ENCODE assay signal across 8 cellular contexts in the genomic region with DNA sequence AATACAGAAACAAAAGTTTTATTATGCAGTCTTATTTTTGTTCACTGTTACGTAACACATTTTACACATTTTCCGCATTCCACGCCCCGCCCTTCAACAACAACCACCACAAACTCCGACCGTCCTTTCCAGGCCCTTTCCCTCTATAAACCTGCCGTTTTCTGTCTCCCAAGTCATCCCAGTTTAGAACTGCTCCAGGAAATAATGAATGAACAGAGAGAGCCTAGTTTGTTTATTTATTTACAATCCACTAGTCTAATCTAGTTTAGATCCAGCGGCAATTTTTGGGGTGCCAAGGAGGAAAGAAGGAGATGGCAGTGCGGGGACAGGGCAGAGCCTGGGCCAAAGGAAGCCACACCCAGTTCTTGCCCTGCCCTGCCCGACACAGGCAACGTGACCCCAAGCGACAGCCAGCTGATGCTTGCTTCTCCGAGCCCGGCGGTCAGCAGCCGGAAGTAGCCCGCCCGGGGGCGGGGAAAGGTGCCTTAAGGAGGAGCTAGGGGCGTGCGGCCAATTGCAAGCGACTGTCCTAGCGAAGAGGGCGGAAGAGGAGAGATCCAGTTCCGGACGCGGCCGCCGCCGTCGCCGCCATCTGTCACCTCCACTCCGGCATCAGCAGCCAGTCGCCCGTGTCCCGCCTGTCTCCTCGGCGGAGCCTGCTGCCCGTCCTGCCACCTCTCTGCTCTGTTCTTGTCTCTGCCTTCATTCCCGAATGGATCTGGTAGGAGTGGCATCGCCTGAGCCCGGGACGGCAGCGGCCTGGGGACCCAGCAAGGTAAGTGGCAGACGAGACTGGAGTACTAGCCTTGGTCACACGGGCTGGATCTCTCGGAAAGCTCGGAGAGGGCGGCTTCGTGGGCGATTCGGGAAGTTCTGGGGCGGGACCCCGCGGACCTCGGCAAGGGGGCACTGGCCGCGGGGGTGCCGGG. TPM values are rescaled to one million over a fixed set of nuclear protein-coding genes. Genes with fewer than 3 reads are reported as not detected.
DNase-seq lines count a peak whose midpoint lies in the region; ATAC-seq and TF ChIP-seq lines count a peak whose summit lies in the region.

A gene with protein sequence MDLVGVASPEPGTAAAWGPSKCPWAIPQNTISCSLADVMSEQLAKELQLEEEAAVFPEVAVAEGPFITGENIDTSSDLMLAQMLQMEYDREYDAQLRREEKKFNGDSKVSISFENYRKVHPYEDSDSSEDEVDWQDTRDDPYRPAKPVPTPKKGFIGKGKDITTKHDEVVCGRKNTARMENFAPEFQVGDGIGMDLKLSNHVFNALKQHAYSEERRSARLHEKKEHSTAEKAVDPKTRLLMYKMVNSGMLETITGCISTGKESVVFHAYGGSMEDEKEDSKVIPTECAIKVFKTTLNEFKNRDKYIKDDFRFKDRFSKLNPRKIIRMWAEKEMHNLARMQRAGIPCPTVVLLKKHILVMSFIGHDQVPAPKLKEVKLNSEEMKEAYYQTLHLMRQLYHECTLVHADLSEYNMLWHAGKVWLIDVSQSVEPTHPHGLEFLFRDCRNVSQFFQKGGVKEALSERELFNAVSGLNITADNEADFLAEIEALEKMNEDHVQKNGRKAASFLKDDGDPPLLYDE (plus strand): TSS at position 560 of the 929 bp plus-strand sequence. CDS start 153 bp downstream, at position 713.

- H3K4me1 ChIP-seq in parathyroid adenoma (peaks cover 7% of the 10 kb centered on the region), tibial nerve (peaks cover 4 to 51% (median 18%) of the 10 kb centered on the region in 4 donors)

- TF ChIP-seq EP300 in tibial nerve (IDR thresholded peaks at IDR 0.05) = peak; percentile 77 to 90

- H3K27ac Mint-ChIP-seq in activated naive CD8-positive, alpha-beta T cell treated with anti-CD3 and anti-CD28 coated beads, Interleukin-2, amount 50 U/mL, for 24 hours = peak within 1 kb of the TSS; percentile 84

- H3K4me1 Mint-ChIP-seq in activated naive CD8-positive, alpha-beta T cell treated with anti-CD3 and anti-CD28 coated beads, Interleukin-2, amount 50 U/mL, for 24 hours = peaks cover 52% of the 10 kb centered on the region

- H3K27me3 ChIP-seq in parathyroid adenoma (ENCODE audit: control insufficient read depth, insufficient read depth, low read length) (no peaks in the 10 kb centered on the region), tibial nerve (no peaks in the 10 kb centered on the region)

- TF ChIP-seq CTCF in GM12865 (IDR thresholded peaks at IDR 0.05; ENCODE audit: insufficient read depth, low read depth, low read length, missing control alignments) = no peak
- no peak for TF ChIP-seq CTCF in parathyroid adenoma (IDR thresholded peaks at IDR 0.05)
- peak in 2 of 5 experiments; percentile 44 to 55 for TF ChIP-seq CTCF in tibial nerve (IDR thresholded peaks at IDR 0.05)

- H3K27ac ChIP-seq in parathyroid adenoma = peak within 1 kb of the TSS; percentile 92
- peak within 1 kb of the TSS; percentile 80 to 95 (median 94) for H3K27ac ChIP-seq in tibial nerve

- H2AFZ ChIP-seq in parathyroid adenoma = peak within 1 kb of the TSS; percentile 70

- H3K36me3 ChIP-seq in parathyroid adenoma (ENCODE audit: control insufficient read depth, insufficient read depth, low read length) = no peaks in the 10 kb centered on the region
- H3K36me3 ChIP-seq in tibial nerve = peaks cover 0 to 11% (median 0%) of the 10 kb centered on the region in 3 donors

- H3K4me3 ChIP-seq in GM12865 (ENCODE audit: low read depth, low read length) = peak within 1 kb of the TSS; percentile 95
- H3K4me3 ChIP-seq in parathyroid adenoma (ENCODE audit: low read depth, low read length) = peak within 1 kb of the TSS; percentile 88
- peak within 1 kb of the TSS; percentile 69 to 96 (median 82) for H3K4me3 ChIP-seq in tibial nerve

- H3K4me2 ChIP-seq in parathyroid adenoma (ENCODE audit: low read length) = peak within 1 kb of the TSS; percentile 69

- peak within 1 kb of the TSS; percentile 87 for H3K9ac ChIP-seq in parathyroid adenoma

- H3K27me3 Mint-ChIP-seq in activated naive CD8-positive, alpha-beta T cell treated with anti-CD3 and anti-CD28 coated beads, Interleukin-2, amount 50 U/mL, for 24 hours = no peaks in the 10 kb centered on the region

- intact Hi-C loops in Right ventricle myocardium superior (cut with DNase I) = no loop called here

- peaks cover 32% of the 10 kb centered on the region for H3K79me2 ChIP-seq in parathyroid adenoma

- DNase-seq in GM12865 (ENCODE audit: low read depth) (peak; percentile 99), NCI-H1417 treated with DMSO at 0.1 percent for 48 hours (lab: John Stamatoyannopoulos, UW) (peak; percentile 78), SW480 (ENCODE audit: low spot score) (peak; percentile 98), Right ventricle myocardium superior (peak; percentile 99), tibial nerve (ENCODE audit: low spot score in 2 of 2) (peak; percentile 93 to 95)
- DNase-seq in activated naive CD8-positive, alpha-beta T cell treated with anti-CD3 and anti-CD28 coated beads, Interleukin-2, amount 50 U/mL, for 24 hours = peak; percentile 96

- peak; percentile 95 for ATAC-seq in HG02763 (IDR thresholded peaks at IDR 0.05; ENCODE audit: unreplicated experiment)
- ATAC-seq in activated naive CD8-positive, alpha-beta T cell treated with anti-CD3 and anti-CD28 coated beads, Interleukin-2, amount 50 U/mL, for 24 hours = peak; percentile 99
- peak; percentile 98 for ATAC-seq in Right ventricle myocardium superior (ENCODE audit: poor library complexity)

- peak within 1 kb of the TSS; percentile 99 for H3K4me3 Mint-ChIP-seq in activated naive CD8-positive, alpha-beta T cell treated with anti-CD3 and anti-CD28 coated beads, Interleukin-2, amount 50 U/mL, for 24 hours

- WGBS in tibial nerve, 2 donors = 0% methylated on average over 42 to 49 of the region's 59 CpGs

- H3K9me3 Mint-ChIP-seq in activated naive CD8-positive, alpha-beta T cell treated with anti-CD3 and anti-CD28 coated beads, Interleukin-2, amount 50 U/mL, for 24 hours = no peaks in the 10 kb centered on the region

- H3K36me3 Mint-ChIP-seq in activated naive CD8-positive, alpha-beta T cell treated with anti-CD3 and anti-CD28 coated beads, Interleukin-2, amount 50 U/mL, for 24 hours (ENCODE audit: low read depth) = peaks cover 15% of the 10 kb centered on the region

- TF ChIP-seq POLR2A in tibial nerve (IDR thresholded peaks at IDR 0.05) = peak; percentile 86 to 92

- H3K9me3 ChIP-seq in parathyroid adenoma (ENCODE audit: control insufficient read depth, low read length) = no peaks in the 10 kb centered on the region
- no peaks in the 10 kb centered on the region for H3K9me3 ChIP-seq in tibial nerve

RNA-seq across cellular contexts. Expression of the gene that starts here (rescaled TPM):
- 51.5 TPM for total RNA-seq in Right ventricle myocardium superior
- total RNA-seq in tibial nerve = 10 to 100 TPM; 57.9 to 69.5 (median 61.4) TPM

Comparison
In these comparisons a context has a peak if more than half of its experiments do, and no peak if none do; other contexts are left out.
1. Peak in every context shown above with its lines: DNase-seq, ATAC-seq, H3K4me3 ChIP-seq and H3K27ac ChIP-seq.